ENCODE assay signal across 17 cellular contexts in the genomic region with DNA sequence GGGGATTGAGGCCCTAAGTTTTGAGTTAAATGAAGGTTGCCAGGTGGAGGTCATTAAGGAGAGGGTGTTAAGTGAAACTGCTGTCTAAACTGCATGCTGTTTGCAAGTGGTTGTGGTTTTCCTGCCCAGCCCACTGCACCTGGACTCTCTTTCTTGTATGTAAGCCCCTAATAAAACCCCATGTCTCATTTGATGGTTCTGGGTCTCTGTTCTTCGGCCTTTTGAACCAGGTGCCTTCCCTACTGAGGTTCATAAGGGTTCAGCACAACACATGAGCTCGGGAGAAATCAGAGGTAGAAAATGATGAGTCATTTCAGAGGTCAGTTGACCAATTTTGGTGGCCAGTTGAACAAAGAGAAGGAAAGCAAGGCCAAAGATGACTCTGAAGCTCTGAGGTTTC.
DNase-seq lines count a peak whose midpoint lies in the region; ATAC-seq, FAIRE-seq and TF ChIP-seq lines count a peak whose summit lies in the region.
"Had no signal": no experiment of that assay in that cellular context is flagged by ENCODE, and none has a peak within 500 bp of the region (broad histone marks: within the 10 kb centered on the region; RNA-seq: fewer than 3 reads in every experiment).

No MANE protein-coding gene starts in this region.

- no peak for TF ChIP-seq POLR2A in HepG2 (IDR thresholded peaks at IDR 0.05; ENCODE audit: insufficient read depth in 1 of 2, low read depth in 2 of 2, low read length in 2 of 2)
- no peak for TF ChIP-seq POLR2A in right lobe of liver (IDR thresholded peaks at IDR 0.05)
- no peak for TF ChIP-seq POLR2A in GM12878 (IDR thresholded peaks at IDR 0.05; ENCODE audit: low read depth, low read length)

- H3K9ac ChIP-seq in HepG2 (ENCODE audit: insufficient read depth, low read depth, low read length) (no peak overlapping the region), KMS-11 (no peak overlapping the region), GM12878 (ENCODE audit: control insufficient read depth, insufficient read depth, low read length) (no peak overlapping the region)
- H3K9ac ChIP-seq: BLaER1, GM23248 had no signal

- SMC1A ChIA-PET in GM12878 (lab: Charles Lee; ENCODE audit: uncharacterized antibody, unreplicated experiment), result no interaction called here

- no peak overlapping the region for H3K4me3 Mint-ChIP-seq in type B pancreatic cell

- BruUV-seq in HepG2 (replicated peaks; lab: Mats Ljungman, UMichigan) (no TSS peak), GM12878 (replicated peaks; lab: Mats Ljungman, UMichigan) (no TSS peak)

- TF ChIP-seq RAD21 in HepG2 (CRISPR knock-in tag; IDR thresholded peaks at IDR 0.05) (no peak), GM12878 (IDR thresholded peaks at IDR 0.05; ENCODE audit: insufficient read depth, low read depth, low read length) (no peak)

- CTCF ChIA-PET in HepG2 (lab: Yijun Ruan, JAX; ENCODE audit: low intra/inter-chr PET ratio, low total read pairs), result no interaction called here
- CTCF ChIA-PET in GM12878 (lab: Yijun Ruan, JAX), result no interaction called here

- H4K20me1 ChIP-seq in HepG2 (ENCODE audit: insufficient read depth, low read length) (no peaks in the 10 kb centered on the region), KMS-11 (ENCODE audit: insufficient read depth) (no peaks in the 10 kb centered on the region), GM12878 (ENCODE audit: control insufficient read depth, insufficient read depth) (no peaks in the 10 kb centered on the region)
- H4K20me1 ChIP-seq: BLaER1 had no signal

- RAD21 ChIA-PET in GM12878 (lab: Charles Lee; ENCODE audit: unreplicated experiment), result no interaction called here

- no peak for DNase-seq in HepG2 (ENCODE audit: low spot score)
- no peak for DNase-seq in right lobe of liver
- no peak for DNase-seq in GM12878 (ENCODE audit: low read depth, low spot score)
- DNase-seq in SKM-1 treated with dmso at 0.1 percent for 144 hours (lab: John Stamatoyannopoulos, UW; ENCODE audit: unreplicated experiment), result no peak
- no peak for DNase-seq in type B pancreatic cell (ENCODE audit: extremely low spot score, unreplicated experiment)
- DNase-seq: AML-193, DMS53, GF-D8, GM23248, Kasumi-1 had no signal

- H3K79me2 ChIP-seq in HepG2 (ENCODE audit: insufficient read depth, low read length) (no peaks in the 10 kb centered on the region), KMS-11 (ENCODE audit: insufficient read depth, low read depth) (no peaks in the 10 kb centered on the region), GM12878 (ENCODE audit: control insufficient read depth, insufficient read depth, low read length) (no peaks in the 10 kb centered on the region)

- no peak for ATAC-seq in HepG2
- ATAC-seq in right lobe of liver, result no peak
- peak; percentile 74 for ATAC-seq in GM12878
- ATAC-seq in HG03432 (IDR thresholded peaks at IDR 0.05; ENCODE audit: unreplicated experiment), result no peak
- ATAC-seq in HG03108 (IDR thresholded peaks at IDR 0.05; ENCODE audit: unreplicated experiment), result no peak
- ATAC-seq: K562 had no signal

- no peak overlapping the region for H3K27ac ChIP-seq in HepG2 (ENCODE audit: extremely low read length, insufficient read depth, low read length)
- H3K27ac ChIP-seq in right lobe of liver, result no peak overlapping the region
- peak overlapping the region; percentile 45; the same call in 1 of the 2 replicates for H3K27ac ChIP-seq in KMS-11
- no peak overlapping the region for H3K27ac ChIP-seq in GM12878 (ENCODE audit: control insufficient read depth, insufficient read depth)
- H3K27ac ChIP-seq: 22Rv1, BLaER1, GM23248 had no signal

- H3K9me3 ChIP-seq in HepG2 (ENCODE audit: low read length) (no peaks in the 10 kb centered on the region), right lobe of liver (no peaks in the 10 kb centered on the region), GM12878 (replicated peaks; ENCODE audit: control insufficient read depth, insufficient read depth, low read length) (no peaks in the 10 kb centered on the region)
- H3K9me3 ChIP-seq: BLaER1 had no signal

- H3K4me1 ChIP-seq in HepG2 (ENCODE audit: insufficient read depth, low read length) (no peaks in the 10 kb centered on the region), right lobe of liver (no peaks in the 10 kb centered on the region), KMS-11 (ENCODE audit: low read depth, poor library complexity, severe bottlenecking) (peaks cover 37% of the 10 kb centered on the region), GM12878 (ENCODE audit: control insufficient read depth, insufficient read depth, low read length) (no peaks in the 10 kb centered on the region)
- H3K4me1 ChIP-seq: BLaER1 had no signal

- FAIRE-seq in HepG2 (lab: Jason Lieb, UNC) (no peak), GM12878 (lab: Jason Lieb, UNC) (no peak)
- FAIRE-seq: H54, K562 had no signal

- no peak overlapping the region for H2AFZ ChIP-seq in HepG2 (ENCODE audit: low read length)
- no peak overlapping the region for H2AFZ ChIP-seq in KMS-11 (ENCODE audit: low read depth)
- no peak overlapping the region for H2AFZ ChIP-seq in GM12878 (ENCODE audit: control insufficient read depth, low read depth, low read length)
- H2AFZ ChIP-seq: GM23248 had no signal

- H3K27me3 ChIP-seq in HepG2 (ENCODE audit: control insufficient read depth in 1 of 2, insufficient read depth in 2 of 2, low read length in 2 of 2) (no peaks in the 10 kb centered on the region), right lobe of liver (no peaks in the 10 kb centered on the region), KMS-11 (ENCODE audit: insufficient read depth, low read depth) (no peaks in the 10 kb centered on the region), GM12878 (replicated peaks in 1 of 2; ENCODE audit: control insufficient read depth in 2 of 2, insufficient read depth in 2 of 2, low read length in 1 of 2) (no peaks in the 10 kb centered on the region)
- H3K27me3 ChIP-seq: BLaER1 had no signal

- TF ChIP-seq EP300 in HepG2 (IDR thresholded peaks at IDR 0.05; ENCODE audit: low read depth in 2 of 2, low read length in 2 of 2) (no peak), HepG2 (CRISPR knock-in tag; IDR thresholded peaks at IDR 0.05; ENCODE audit: borderline replicate concordance) (no peak), GM12878 (IDR thresholded peaks at IDR 0.05; ENCODE audit: borderline replicate concordance in 1 of 2, control insufficient read depth in 1 of 2, low read depth in 2 of 2, low read length in 2 of 2) (no peak)

- POLR2A ChIA-PET in HepG2 (lab: Yijun Ruan, JAX) (no interaction called here), GM12878 (lab: Charles Lee) (no interaction called here)

- in situ Hi-C loops in HepG2 (cut with HindIII; ENCODE audit: extremely low pct_ligation_motif_present, low pct_unique_long_range_greater_than_20kb) (no loop called here), GM12878 (cut with MboI) (no loop called here)

- H3K4me3 ChIP-seq in HepG2 (replicated peaks in 1 of 3; ENCODE audit: insufficient read depth in 1 of 3, low read depth in 2 of 3, low read length in 3 of 3) (no peak overlapping the region), right lobe of liver (no peak overlapping the region), KMS-11 (IDR thresholded peaks at IDR 0.05; ENCODE audit: insufficient read depth, low read depth, low read length) (no peak overlapping the region), GM12878 (no peak overlapping the region)
- H3K4me3 ChIP-seq: BLaER1, GM23248, K562 had no signal

- H3K4me2 ChIP-seq in HepG2 (ENCODE audit: low read depth, low read length) (no peak overlapping the region), KMS-11 (peak overlapping the region; percentile 33; the same call in 1 of the 2 replicates), GM12878 (ENCODE audit: control insufficient read depth, insufficient read depth) (no peak overlapping the region)
- H3K4me2 ChIP-seq: BLaER1 had no signal

- no peaks in the 10 kb centered on the region for H3K9me3 Mint-ChIP-seq in type B pancreatic cell

- intact Hi-C loops in HepG2 (cut with micrococcal nuclease; ENCODE audit: unreplicated experiment), result no loop called here
- intact Hi-C loops in right lobe of liver (cut with DNase I), result no loop called here
- intact Hi-C loops in GM12878 (cut with micrococcal nuclease; ENCODE audit: unreplicated experiment), result no loop called here

- TF ChIP-seq CTCF in HepG2 (CRISPR knock-in tag; IDR thresholded peaks at IDR 0.05), result no peak
- no peak for TF ChIP-seq CTCF in right lobe of liver (IDR thresholded peaks at IDR 0.05)
- no peak for TF ChIP-seq CTCF in KMS-11 (conservative IDR thresholded peaks at IDR 0.05; ENCODE audit: low read depth, low read length)
- no peak for TF ChIP-seq CTCF in GM12878 (IDR thresholded peaks at IDR 0.05 in 2 of 3, conservative IDR thresholded peaks at IDR 0.05 in 1 of 3; ENCODE audit: control insufficient read depth in 2 of 3, extremely low read depth in 1 of 3, insufficient read depth in 1 of 3, low read depth in 3 of 3, low read length in 3 of 3)
- TF ChIP-seq CTCF in type B pancreatic cell (conservative IDR thresholded peaks at IDR 0.05), result no peak

- no peaks in the 10 kb centered on the region for H3K27me3 Mint-ChIP-seq in type B pancreatic cell

- H3K4me1 Mint-ChIP-seq in type B pancreatic cell (ENCODE audit: unreplicated experiment), result no peaks in the 10 kb centered on the region

- H3K36me3 Mint-ChIP-seq in type B pancreatic cell, result no peaks in the 10 kb centered on the region

- H3K36me3 ChIP-seq in HepG2 (replicated peaks in 1 of 2; ENCODE audit: control insufficient read depth in 1 of 2, insufficient read depth in 2 of 2, low read length in 2 of 2) (no peaks in the 10 kb centered on the region), right lobe of liver (no peaks in the 10 kb centered on the region), KMS-11 (ENCODE audit: insufficient read depth) (no peaks in the 10 kb centered on the region), GM12878 (ENCODE audit: control insufficient read depth in 2 of 2, insufficient read depth in 2 of 2, low read length in 1 of 2) (no peaks in the 10 kb centered on the region)
- H3K36me3 ChIP-seq: BLaER1 had no signal

- 4% methylated on average over 2 of the region's 2 CpGs for WGBS in HepG2 (ENCODE audit: low lambda C conversion rate)
- WGBS in right lobe of liver (ENCODE audit: insufficient coverage, low coverage, low lambda C conversion rate, missing lambda C conversion rate), result 31% methylated on average over 2 of the region's 2 CpGs
- WGBS in GM12878 (ENCODE audit: insufficient coverage, insufficient replicate concordance, low lambda C conversion rate, missing lambda C conversion rate), result 3% methylated on average over 2 of the region's 2 CpGs

- H3K27ac Mint-ChIP-seq in type B pancreatic cell, result no peak overlapping the region

TF ChIP-seq in HepG2, 621 proteins besides CTCF, POLR2A, EP300 and RAD21:
- TF ChIP-seq RXRB (CRISPR knock-in tag; IDR thresholded peaks at IDR 0.05; ENCODE audit: borderline replicate concordance) (no peak), NFE2L2 (IDR thresholded peaks at IDR 0.05; ENCODE audit: low read length) (peak; percentile 46; the same call in 1 of the 2 replicates)

TF ChIP-seq in GM12878, 131 proteins besides CTCF, POLR2A, EP300 and RAD21 (continues in another document):
- no peak for TF ChIP-seq POLR2AphosphoS2 (IDR thresholded peaks at IDR 0.05; ENCODE audit: low read depth, low read length)
